In genomic region chr20:62617711-62618483, GRCh38 we compare ENCODE assay signal across 8 cellular contexts. TPM values are rescaled to one million over a fixed set of nuclear protein-coding genes. Genes with fewer than 3 reads are reported as not detected.
DNase-seq lines count a peak whose midpoint lies in the region; ATAC-seq and TF ChIP-seq lines count a peak whose summit lies in the region.

No MANE protein-coding gene starts in this region.

- H3K4me1 Mint-ChIP-seq in glutamatergic neuron (ENCODE audit: low read depth, unreplicated experiment): no peaks in the 10 kb centered on the region

- DNase-seq in GM19238 (ENCODE audit: insufficient read length, low spot score): peak; percentile 66
- DNase-seq in NOMO-1 (lab: John Stamatoyannopoulos, UW; ENCODE audit: unreplicated experiment in 2 of 2): peak; percentile 60 to 71
- peak; percentile 43 for DNase-seq in activated effector memory CD4-positive, alpha-beta T cell treated with Interleukin-2 at 50 U/mL for 16 hours
- peak; percentile 81 for DNase-seq in lower lobe of right lung
- DNase-seq in transverse colon: peak; percentile 47
- DNase-seq in NCI-H345 (lab: John Stamatoyannopoulos, UW): no peak
- DNase-seq in glutamatergic neuron: no peak

- ATAC-seq in lower lobe of right lung (peak; percentile 71 to 77), HG02884 (IDR thresholded peaks at IDR 0.05; ENCODE audit: unreplicated experiment) (no peak)

- no peak overlapping the region for H3K4me3 ChIP-seq in lower lobe of right lung
- H3K4me3 ChIP-seq in transverse colon: no peak overlapping the region

- H3K4me1 ChIP-seq in lower lobe of right lung (peaks cover 49% of the 10 kb centered on the region), transverse colon (peaks cover 6 to 24% (median 14%) of the 10 kb centered on the region in 4 donors)

- no peaks in the 10 kb centered on the region for H3K36me3 Mint-ChIP-seq in glutamatergic neuron (ENCODE audit: unreplicated experiment)

- H3K36me3 ChIP-seq in lower lobe of right lung (no peaks in the 10 kb centered on the region), transverse colon (no peaks in the 10 kb centered on the region)

- H3K27me3 ChIP-seq in lower lobe of right lung (ENCODE audit: low read depth): no peaks in the 10 kb centered on the region
- H3K27me3 ChIP-seq in transverse colon: no peaks in the 10 kb centered on the region

- in situ Hi-C loops in transverse colon (cut with MboI; ENCODE audit: low pct_ligation_motif_present in 1 of 4, low pct_unique_long_range_greater_than_20kb in 1 of 4, low sequenced_read_pairs in 3 of 4): loop anchor here in 3 of 4 donors (10.0 kb wide), 2 partner anchors 113 to 123 kb away; no protein-coding TSS in a partner anchor

- H3K9me3 Mint-ChIP-seq in glutamatergic neuron (ENCODE audit: unreplicated experiment): peaks cover 4% of the 10 kb centered on the region

- TF ChIP-seq CTCF in lower lobe of right lung (IDR thresholded peaks at IDR 0.05) (no peak), transverse colon (IDR thresholded peaks at IDR 0.05) (no peak), glutamatergic neuron (IDR thresholded peaks at IDR 0.05; ENCODE audit: partially characterized antibody, unreplicated experiment) (no peak)

- H3K27ac ChIP-seq in lower lobe of right lung (peak overlapping the region; percentile 90), transverse colon (peak overlapping the region in 3 of 4 donors; percentile 34 to 53 (median 35))

- intact Hi-C loops in lower lobe of right lung (cut with DNase I) (no loop called here), transverse colon (cut with DNase I; ENCODE audit: low total_unique reads) (loop anchor here (2.0 to 10.0 kb wide), 2 partner anchors 119 to 203 kb away; no protein-coding TSS in a partner anchor)

- 72 to 77% methylated on average over 3 to 19 of the region's 23 CpGs for WGBS in transverse colon (ENCODE audit: low coverage in 1 of 2), 2 donors

- H3K4me3 Mint-ChIP-seq in glutamatergic neuron (ENCODE audit: unreplicated experiment): no peak overlapping the region

- peak; percentile 44 for TF ChIP-seq EP300 in transverse colon (IDR thresholded peaks at IDR 0.05; ENCODE audit: low read depth)

- H3K27ac Mint-ChIP-seq in glutamatergic neuron (ENCODE audit: unreplicated experiment): no peak overlapping the region

- peaks cover 5% of the 10 kb centered on the region for H3K27me3 Mint-ChIP-seq in glutamatergic neuron (ENCODE audit: unreplicated experiment)

- TF ChIP-seq POLR2A in transverse colon (IDR thresholded peaks at IDR 0.05): no peak

- H3K9me3 ChIP-seq in lower lobe of right lung: no peaks in the 10 kb centered on the region
- H3K9me3 ChIP-seq in transverse colon: no peaks in the 10 kb centered on the region

RNA-seq across cellular contexts. Expression of gene SLCO4A1, which starts 24.4 kb away (rescaled TPM):
- total RNA-seq in lower lobe of right lung (72.4 TPM), transverse colon (100 to 1,000 TPM in 1 of 4 donors, 10 to 100 TPM in 3; 13.7 to 375 (median 60.0) TPM), glutamatergic neuron (ENCODE audit: unreplicated experiment) (26.5 TPM)

Comparison
In these comparisons a context has a peak if more than half of its experiments do, and no peak if none do; other contexts are left out.
1. DNase-seq: peak in GM19238 (single experiment), NOMO-1 (2 of 2), activated effector memory CD4-positive, alpha-beta T cell treated with Interleukin-2 at 50 U/mL for 16 hours (single experiment), lower lobe of right lung (single experiment) and transverse colon (single experiment); none in NCI-H345 (single experiment) and glutamatergic neuron (single experiment).